ENCODE assay signal across 8 cellular contexts in genomic region chr12:49059385-49060232, GRCh38. TPM values are rescaled to one million over a fixed set of nuclear protein-coding genes. Genes with fewer than 3 reads are reported as not detected.
DNase-seq lines count a peak whose midpoint lies in the region; ATAC-seq and TF ChIP-seq lines count a peak whose summit lies in the region.

No MANE protein-coding gene starts in this region.

- peak overlapping the region; percentile 92 for H3K4me3 Mint-ChIP-seq in CD8-positive, alpha-beta T cell

- no peaks in the 10 kb centered on the region for H3K27me3 Mint-ChIP-seq in CD8-positive, alpha-beta T cell (ENCODE audit: low read depth)

- H3K27ac Mint-ChIP-seq in CD8-positive, alpha-beta T cell, result peak overlapping the region; percentile 95
- H3K27ac Mint-ChIP-seq in activated naive CD4-positive, alpha-beta T cell treated with anti-CD3 and anti-CD28 coated beads, Interleukin-2, amount 50 U/mL, for 72 hours, result peak overlapping the region; percentile 95 to 97

- no peaks in the 10 kb centered on the region for H3K9me3 Mint-ChIP-seq in CD8-positive, alpha-beta T cell
- no peaks in the 10 kb centered on the region for H3K9me3 Mint-ChIP-seq in activated naive CD4-positive, alpha-beta T cell treated with anti-CD3 and anti-CD28 coated beads, Interleukin-2, amount 50 U/mL, for 72 hours

- no peak for TF ChIP-seq CTCF in CD8-positive, alpha-beta T cell (IDR thresholded peaks at IDR 0.05)
- TF ChIP-seq CTCF in GM20000 (IDR thresholded peaks at IDR 0.05; ENCODE audit: extremely low read depth, missing control alignments) (no peak), gastrocnemius medialis (IDR thresholded peaks at IDR 0.05 in 4 of 5, conservative IDR thresholded peaks at IDR 0.05 in 1 of 5) (no peak)

- H3K36me3 Mint-ChIP-seq in CD8-positive, alpha-beta T cell, result peaks cover 22% of the 10 kb centered on the region
- peaks cover 16 to 27% of the 10 kb centered on the region in 2 donors for H3K36me3 Mint-ChIP-seq in activated naive CD4-positive, alpha-beta T cell treated with anti-CD3 and anti-CD28 coated beads, Interleukin-2, amount 50 U/mL, for 72 hours

- CTCF ChIA-PET in CD8-positive, alpha-beta T cell (lab: Charles Lee), result interaction anchor here (0.9 to 2.3 kb wide), 4 partner anchors 10 to 72 kb away, joined by 3 to 13 read pairs (median 8); no protein-coding TSS in a partner anchor

- peak overlapping the region; percentile 100 for H3K4me3 ChIP-seq in CD8-positive, alpha-beta T cell (ENCODE audit: low read depth, low read length)
- H3K4me3 ChIP-seq in right cardiac atrium (ENCODE audit: low read length) (peak overlapping the region; percentile 96), gastrocnemius medialis (peak overlapping the region; percentile 83 to 100 (median 94))

- no peaks in the 10 kb centered on the region for H3K9me3 ChIP-seq in CD8-positive, alpha-beta T cell (ENCODE audit: low read length)
- H3K9me3 ChIP-seq in right cardiac atrium (ENCODE audit: control insufficient read depth, low read length), result no peaks in the 10 kb centered on the region
- H3K9me3 ChIP-seq in gastrocnemius medialis, result no peaks in the 10 kb centered on the region

- TF ChIP-seq EP300 in Ishikawa (IDR thresholded peaks at IDR 0.05; ENCODE audit: borderline replicate concordance), result no peak

- peak overlapping the region; percentile 87 for H3K27ac ChIP-seq in CD8-positive, alpha-beta T cell (ENCODE audit: low read depth, low read length)
- H3K27ac ChIP-seq in right cardiac atrium (ENCODE audit: low read length), result peak overlapping the region; percentile 95
- peak overlapping the region; percentile 97 to 100 (median 99) for H3K27ac ChIP-seq in gastrocnemius medialis

- H3K36me3 ChIP-seq in CD8-positive, alpha-beta T cell (ENCODE audit: insufficient read depth, low read length), result peaks cover 3% of the 10 kb centered on the region
- H3K36me3 ChIP-seq in gastrocnemius medialis, result peaks cover 0 to 5% of the 10 kb centered on the region in 2 donors

- WGBS in right cardiac atrium, result under 1% methylated on average over 74 of the region's 74 CpGs

- peak; percentile 10 for ATAC-seq in CD8-positive, alpha-beta T cell
- ATAC-seq in activated naive CD4-positive, alpha-beta T cell treated with anti-CD3 and anti-CD28 coated beads, Interleukin-2, amount 50 U/mL, for 72 hours, result peak; percentile 10 to 27
- no peak for ATAC-seq in right cardiac atrium
- peak; percentile 21 to 25 for ATAC-seq in gastrocnemius medialis

- DNase-seq in CD8-positive, alpha-beta T cell, result peak in 3 of 7 experiments; percentile 2 to 26 (median 24)
- DNase-seq in GM20000 (ENCODE audit: low spot score) (peak; percentile 59), right cardiac atrium (peak in 1 of 3 donors; percentile 78), gastrocnemius medialis (no peak), ureter (ENCODE audit: low spot score) (no peak), kidney glomerular epithelial cell (lab: John Stamatoyannopoulos, UW) (no peak)
- peak in 1 of 2 donors; percentile 29 for DNase-seq in activated naive CD4-positive, alpha-beta T cell treated with anti-CD3 and anti-CD28 coated beads, Interleukin-2, amount 50 U/mL, for 72 hours (ENCODE audit: low spot score in 2 of 2)

- no peak for TF ChIP-seq POLR2A in gastrocnemius medialis (IDR thresholded peaks at IDR 0.05)

- no peaks in the 10 kb centered on the region for H3K27me3 ChIP-seq in CD8-positive, alpha-beta T cell (ENCODE audit: insufficient read depth, low read length)
- no peaks in the 10 kb centered on the region for H3K27me3 ChIP-seq in right cardiac atrium (ENCODE audit: control insufficient read depth, insufficient read depth)
- H3K27me3 ChIP-seq in gastrocnemius medialis, result no peaks in the 10 kb centered on the region

- in situ Hi-C loops in gastrocnemius medialis (cut with MboI; ENCODE audit: low sequenced_read_pairs in 4 of 4), result loop anchor here in 2 of 4 donors (10.0 kb wide), 2 partner anchors 55 to 175 kb away; partner anchors contain the start of gene LMBR1L (in 2 of the 2)

- POLR2A ChIA-PET in CD8-positive, alpha-beta T cell (lab: Charles Lee), result interaction anchor here (0.6 to 2.0 kb wide), 10 partner anchors 10 to 451 kb away, joined by 3 to 7 read pairs (median 4); partner anchors contain the start of genes LMBR1L, RHEBL1 and TUBA1B

- peaks cover 53% of the 10 kb centered on the region for H3K4me1 ChIP-seq in CD8-positive, alpha-beta T cell (ENCODE audit: insufficient read depth, low read length)
- H3K4me1 ChIP-seq in right cardiac atrium (ENCODE audit: control insufficient read depth, insufficient read depth, low read length) (peaks cover 11% of the 10 kb centered on the region), gastrocnemius medialis (peaks cover 49 to 53% of the 10 kb centered on the region in 2 donors)

- H3K4me1 Mint-ChIP-seq in CD8-positive, alpha-beta T cell (ENCODE audit: low read depth), result peaks cover 60% of the 10 kb centered on the region

- TF ChIP-seq RAD21 in Ishikawa (IDR thresholded peaks at IDR 0.05; ENCODE audit: low read depth), result no peak

- intact Hi-C loops in CD8-positive, alpha-beta T cell (cut with DNase I, micrococcal nuclease), result loop anchor here (1.0 to 5.0 kb wide), 7 partner anchors 10 to 129 kb away; partner anchors contain the start of genes LMBR1L (in 2 of the 2), TUBA1A (in 2 of the 2), PRKAG1 (in 1 of the 2) and RHEBL1 (in 1 of the 2)
- intact Hi-C loops in right cardiac atrium (cut with DNase I) (loop anchor here in 2 of 4 donors (10.0 kb wide), 2 partner anchors 55 to 175 kb away; partner anchors contain the start of gene LMBR1L (in 2 of the 2)), gastrocnemius medialis (cut with DNase I; ENCODE audit: low total_unique reads) (loop anchor here (2.0 to 5.0 kb wide), 3 partner anchors 51 to 342 kb away; partner anchors contain the start of genes CCNT1, LMBR1L and TUBA1B)

TF ChIP-seq in Ishikawa, 13 proteins besides CTCF, POLR2A, EP300 and RAD21 (continues in another document):
- TF ChIP-seq TAF1 (IDR thresholded peaks at IDR 0.05; ENCODE audit: low read depth) (peak; percentile 32; the same call in 1 of the 2 replicates), USF1 (IDR thresholded peaks at IDR 0.05) (no peak), ZBTB7A (IDR thresholded peaks at IDR 0.05; ENCODE audit: low read depth) (peak; percentile 70; the same call in 1 of the 2 replicates), FOXM1 (IDR thresholded peaks at IDR 0.05; ENCODE audit: borderline replicate concordance, low read depth) (no peak), CREB1 (IDR thresholded peaks at IDR 0.05; ENCODE audit: low read depth) (no peak), CEBPB (IDR thresholded peaks at IDR 0.05) (no peak), TCF12 (IDR thresholded peaks at IDR 0.05; ENCODE audit: low read depth) (no peak), TEAD4 (IDR thresholded peaks at IDR 0.05) (no peak; the same call in 1 of the 2 replicates), NFIC (IDR thresholded peaks at IDR 0.05) (no peak)

RNA-seq across cellular contexts. Expression of gene KMT2D, which starts 1.0 kb away (rescaled TPM):
- 100 to 1,000 TPM; 112 to 127 TPM for total RNA-seq in CD8-positive, alpha-beta T cell
- total RNA-seq in activated naive CD4-positive, alpha-beta T cell treated with anti-CD3 and anti-CD28 coated beads, Interleukin-2, amount 50 U/mL, for 72 hours, result 100 to 1,000 TPM in 1 of 2 donors, 10 to 100 TPM in 1; 67.7 to 110 TPM
- total RNA-seq in right cardiac atrium, result 10 to 100 TPM; 38.8 to 53.5 (median 46.2) TPM
- 43.1 TPM for polyA plus RNA-seq in right cardiac atrium
- total RNA-seq in gastrocnemius medialis, result 10 to 100 TPM; 36.0 to 99.0 (median 71.3) TPM
- 115 TPM for total RNA-seq in ureter

RNA-seq across cellular contexts. Expression of gene RHEBL1, which starts 10.2 kb away (rescaled TPM):
- 1 to 10 TPM; 4.7 to 5.6 TPM for total RNA-seq in CD8-positive, alpha-beta T cell
- total RNA-seq in activated naive CD4-positive, alpha-beta T cell treated with anti-CD3 and anti-CD28 coated beads, Interleukin-2, amount 50 U/mL, for 72 hours, result 10 to 100 TPM; 12.7 to 19.7 TPM
- total RNA-seq in right cardiac atrium (under 1 TPM in 2 of 4 donors, not detected in 2; 0.21 to 0.31 TPM), gastrocnemius medialis (under 1 TPM in 2 of 4 donors, not detected in 2; 0.46 to 0.71 TPM), ureter (not detected)
- 0.59 TPM for polyA plus RNA-seq in right cardiac atrium

RNA-seq across cellular contexts. Expression of gene DHH, which starts 35.0 kb away (rescaled TPM):
- under 1 TPM; 0.71 to 0.78 TPM for total RNA-seq in CD8-positive, alpha-beta T cell
- 1 to 10 TPM in 1 of 2 donors, under 1 TPM in 1; 0.19 to 1.0 TPM for total RNA-seq in activated naive CD4-positive, alpha-beta T cell treated with anti-CD3 and anti-CD28 coated beads, Interleukin-2, amount 50 U/mL, for 72 hours
- total RNA-seq in right cardiac atrium, result 1 to 10 TPM in 1 of 4 donors, under 1 TPM in 3; 0.35 to 1.7 (median 0.68) TPM
- 0.54 TPM for polyA plus RNA-seq in right cardiac atrium
- under 1 TPM in 3 of 4 donors, not detected in 1; 0.09 to 0.36 (median 0.15) TPM for total RNA-seq in gastrocnemius medialis
- 0.70 TPM for total RNA-seq in ureter

RNA-seq across cellular contexts. Expression of gene PRKAG1, which starts 41.0 kb away (rescaled TPM):
- total RNA-seq in CD8-positive, alpha-beta T cell, result 10 to 100 TPM; 30.2 to 34.3 TPM
- total RNA-seq in activated naive CD4-positive, alpha-beta T cell treated with anti-CD3 and anti-CD28 coated beads, Interleukin-2, amount 50 U/mL, for 72 hours, result 10 to 100 TPM; 52.5 to 58.7 TPM
- total RNA-seq in right cardiac atrium (10 to 100 TPM; 65.7 to 88.9 (median 80.7) TPM), gastrocnemius medialis (10 to 100 TPM; 67.4 to 97.7 (median 83.9) TPM), ureter (72.6 TPM)
- 72.4 TPM for polyA plus RNA-seq in right cardiac atrium

RNA-seq across cellular contexts. Expression of gene LMBR1L, which starts 51.0 kb away (rescaled TPM):
- 100 to 1,000 TPM; 464 to 497 TPM for total RNA-seq in CD8-positive, alpha-beta T cell
- 100 to 1,000 TPM in 1 of 2 donors, 10 to 100 TPM in 1; 64.0 to 134 TPM for total RNA-seq in activated naive CD4-positive, alpha-beta T cell treated with anti-CD3 and anti-CD28 coated beads, Interleukin-2, amount 50 U/mL, for 72 hours
- total RNA-seq in right cardiac atrium (10 to 100 TPM; 26.7 to 45.3 (median 34.6) TPM), gastrocnemius medialis (10 to 100 TPM; 11.1 to 27.2 (median 15.9) TPM), ureter (85.7 TPM)
- 25.6 TPM for polyA plus RNA-seq in right cardiac atrium

Comparison
In these comparisons a context has a peak if more than half of its experiments do, and no peak if none do; other contexts are left out.
1. ATAC-seq: peak in CD8-positive, alpha-beta T cell (single experiment), activated naive CD4-positive, alpha-beta T cell treated with anti-CD3 and anti-CD28 coated beads, Interleukin-2, amount 50 U/mL, for 72 hours (2 of 2) and gastrocnemius medialis (2 of 2); none in right cardiac atrium (0 of 2).
2. Peak in every context shown above with its lines, with median percentiles within 50 percentile points of each other: H3K27ac ChIP-seq and H3K4me3 ChIP-seq.